ENCODE assay signal across 17 cellular contexts in the genomic region with DNA sequence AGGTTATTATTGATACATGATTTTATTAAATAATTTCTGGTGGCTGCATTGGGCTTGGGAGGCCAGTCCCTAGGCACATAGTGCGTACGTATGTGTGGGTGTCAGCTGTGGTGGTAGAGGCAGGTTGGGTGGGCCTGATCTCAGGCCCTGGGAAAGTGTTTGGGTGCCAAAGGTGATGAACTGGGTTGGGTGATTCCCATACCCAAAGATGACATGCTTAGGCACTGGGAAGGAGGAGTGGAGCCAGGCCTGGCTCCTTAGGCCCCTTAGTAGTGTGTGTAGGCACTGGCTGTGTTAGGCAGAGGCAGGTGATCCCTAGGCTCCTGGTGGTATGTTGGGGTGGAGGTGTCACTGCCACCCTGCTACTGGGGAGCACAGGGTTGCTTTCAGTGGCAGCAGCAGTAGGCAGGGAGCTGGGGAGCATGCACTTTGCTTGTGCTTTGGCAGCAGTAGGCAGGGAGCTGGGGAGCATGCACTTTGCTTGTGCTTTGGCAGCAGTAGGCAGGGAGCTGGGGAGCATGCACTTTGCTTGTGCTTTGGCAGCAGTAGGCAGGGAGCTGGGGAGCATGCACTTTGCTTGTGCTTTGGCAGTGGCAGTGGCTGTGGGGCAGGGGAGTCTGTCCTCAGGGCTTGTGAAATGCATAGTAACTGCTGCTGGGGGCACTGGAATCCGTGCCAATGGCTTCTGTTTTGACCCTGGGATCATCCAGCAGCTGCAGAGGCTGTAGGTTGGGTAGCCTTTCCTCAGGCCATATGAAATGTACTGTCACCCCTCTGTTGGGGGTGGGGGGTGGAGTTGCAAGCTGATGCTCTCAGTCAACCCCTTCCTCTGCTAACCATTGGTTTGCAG.
"Had no signal": no experiment of that assay in that cellular context is flagged by ENCODE, and none has a peak within 500 bp of the region (broad histone marks: within the 10 kb centered on the region; RNA-seq: fewer than 3 reads in every experiment).

No MANE protein-coding gene starts in this region.

- H3K9me3 ChIP-seq: colonic mucosa, stomach, tibial artery had no signal

- H2AFZ ChIP-seq: parathyroid adenoma had no signal

- DNase-seq: central memory CD4-positive, alpha-beta T cell; colonic mucosa; dermis blood vessel endothelial cell; effector memory CD8-positive, alpha-beta T cell; hypothalamus; mesendoderm; naive thymus-derived CD8-positive, alpha-beta T cell; nephron progenitor cell; occipital lobe; sigmoid colon; stimulated activated CD4-positive, alpha-beta T cell treated with anti-CD3 and anti-CD28 coated beads, Interleukin-2, amount 100 ng/mL, for 24 hours; stimulated activated CD4-positive, alpha-beta T cell treated with anti-CD3 and anti-CD28 coated beads, Interleukin-4, amount 100 ng/mL, for 24 hours; stimulated activated naive CD4-positive, alpha-beta T cell treated with Interleukin-2 at 50 U/mL for 16 hours; stomach; tibial artery had no signal

- H3K27ac ChIP-seq: colonic mucosa, parathyroid adenoma, right atrium auricular region, sigmoid colon, stomach, tibial artery had no signal

- H3K4me3 ChIP-seq: colonic mucosa, right atrium auricular region, sigmoid colon, stomach, tibial artery had no signal

- H3K4me1 ChIP-seq: colonic mucosa, parathyroid adenoma, right atrium auricular region, sigmoid colon, tibial artery had no signal

- H3K27me3 ChIP-seq: colonic mucosa, right atrium auricular region, sigmoid colon, tibial artery had no signal

- H3K9ac ChIP-seq: parathyroid adenoma had no signal

- H3K36me3 ChIP-seq: colonic mucosa, right atrium auricular region, sigmoid colon, stomach, tibial artery had no signal
